Comparison of ENCODE assay signal across 14 cellular contexts in genomic region chr13:75473472-75473871, GRCh38.
"Had no signal": no experiment of that assay in that cellular context is flagged by ENCODE, and none has a peak within 500 bp of the region (broad histone marks: within the 10 kb centered on the region; RNA-seq: fewer than 3 reads in every experiment).

No MANE protein-coding gene starts in this region.

- DNase-seq: activated CD4-positive, alpha-beta T cell treated with anti-CD3 and anti-CD28 coated beads, Interleukin-2, amount 50 U/mL, for 4 hours; activated CD8-positive, alpha-beta memory T cell treated with anti-CD3 and anti-CD28 coated beads, Interleukin-2, amount 10 ng/mL, durations not matched to agents 7 days and 5 days; activated effector memory CD4-positive, alpha-beta T cell treated with Interleukin-2 at 50 U/mL for 16 hours; activated T-cell treated with anti-CD3 and anti-CD28 coated beads, Interleukin-2, amount 50 U/mL, for 24 hours; amygdala; esophagus squamous epithelium; kidney glomerular epithelial cell; lower lobe of right lung; naive thymus-derived CD8-positive, alpha-beta T cell; stimulated activated CD4-positive, alpha-beta T cell treated with anti-CD3 and anti-CD28 coated beads, Interleukin-4, amount 100 ng/mL, for 1 hour; stimulated activated CD8-positive, alpha-beta memory T cell treated with anti-CD3 and anti-CD28 coated beads, Interleukin-4, amount 100 ng/mL, for 48 hours; testis had no signal

- H3K9me3 ChIP-seq: esophagus squamous epithelium, lower lobe of right lung, neutrophil, testis had no signal

- H3K27me3 ChIP-seq: esophagus squamous epithelium, hepatocyte, testis had no signal

- H3K36me3 ChIP-seq: esophagus squamous epithelium, lower lobe of right lung, neutrophil had no signal

- H3K4me3 ChIP-seq: esophagus squamous epithelium, hepatocyte, lower lobe of right lung, testis had no signal

- H3K4me1 ChIP-seq: lower lobe of right lung, testis had no signal

- H3K27ac ChIP-seq: esophagus squamous epithelium, hepatocyte, lower lobe of right lung, neutrophil had no signal
